In genomic region chr19:16608290-16608704, GRCh38 we compare ENCODE assay signal across 2 cellular contexts.
A peak's percentile ranks its signal among the peaks of the same experiment; 100 is the strongest.
TF ChIP-seq lines count a peak whose summit lies in the region.

No MANE protein-coding gene starts in this region.

TF ChIP-seq in liver, 16 proteins besides CTCF, POLR2A, EP300 and RAD21:
- TF ChIP-seq JUND (IDR thresholded peaks at IDR 0.05) (peak in 1 of 2 donors; percentile 79), HNF4A (conservative IDR thresholded peaks at IDR 0.05) (peak in 1 of 2 donors; percentile 13), SP1 (IDR thresholded peaks at IDR 0.05) (peak; percentile 65), FOXA1 (IDR thresholded peaks at IDR 0.05) (no peak), RXRA (IDR thresholded peaks at IDR 0.05) (peak in 1 of 2 donors; percentile 61)

TF ChIP-seq in HepG2, 621 proteins besides CTCF, POLR2A, EP300 and RAD21:
- no peak for TF ChIP-seq GTF2F1 (IDR thresholded peaks at IDR 0.05; ENCODE audit: low read length)
- no peak for TF ChIP-seq PHF20 (CRISPR knock-in tag; IDR thresholded peaks at IDR 0.05)
- no peak for TF ChIP-seq ESRRA (CRISPR knock-in tag; IDR thresholded peaks at IDR 0.05; ENCODE audit: low read depth)
- TF ChIP-seq ZNF788 (CRISPR knock-in tag; IDR thresholded peaks at IDR 0.05; ENCODE audit: borderline replicate concordance), result no peak
- TF ChIP-seq ZNF33A (CRISPR knock-in tag; IDR thresholded peaks at IDR 0.05; ENCODE audit: borderline replicate concordance), result no peak
- no peak for TF ChIP-seq ZNF780A (CRISPR knock-in tag; IDR thresholded peaks at IDR 0.05)
- no peak for TF ChIP-seq KDM1A (CRISPR knock-in tag; IDR thresholded peaks at IDR 0.05)
- TF ChIP-seq SSRP1 (CRISPR knock-in tag; IDR thresholded peaks at IDR 0.05), result no peak
- TF ChIP-seq EZH2 (conservative IDR thresholded peaks at IDR 0.05; ENCODE audit: low read depth, low read length), result no peak
- TF ChIP-seq RFX1 (IDR thresholded peaks at IDR 0.05), result no peak
- TF ChIP-seq ZNF75D (CRISPR knock-in tag; IDR thresholded peaks at IDR 0.05; ENCODE audit: borderline replicate concordance), result no peak
- no peak for TF ChIP-seq ZFP82 (CRISPR knock-in tag; IDR thresholded peaks at IDR 0.05; ENCODE audit: borderline replicate concordance)
- TF ChIP-seq SMARCE1 (IDR thresholded peaks at IDR 0.05; ENCODE audit: borderline replicate concordance), result no peak
- TF ChIP-seq YEATS2 (CRISPR knock-in tag; IDR thresholded peaks at IDR 0.05; ENCODE audit: borderline replicate concordance), result no peak
